ENCODE assay signal across 1 cellular context in genomic region chr3:11610044-11610671, GRCh38.
TF ChIP-seq lines count a peak whose summit lies in the region.

No MANE protein-coding gene starts in this region.

TF ChIP-seq in WTC11, 78 proteins besides CTCF, POLR2A, EP300 and RAD21 (continued from another document):
- TF ChIP-seq STAT6 (CRISPR knock-in tag; conservative IDR thresholded peaks at IDR 0.05; ENCODE audit: low read depth) (no peak), ZSCAN18 (CRISPR knock-in tag; IDR thresholded peaks at IDR 0.05) (no peak), MAX (CRISPR knock-in tag; IDR thresholded peaks at IDR 0.05) (no peak), FOXJ3 (CRISPR knock-in tag; IDR thresholded peaks at IDR 0.05; ENCODE audit: borderline replicate concordance) (no peak), ATF3 (CRISPR knock-in tag; conservative IDR thresholded peaks at IDR 0.05) (no peak)
